ENCODE assay signal across 8 cellular contexts in the genomic region with DNA sequence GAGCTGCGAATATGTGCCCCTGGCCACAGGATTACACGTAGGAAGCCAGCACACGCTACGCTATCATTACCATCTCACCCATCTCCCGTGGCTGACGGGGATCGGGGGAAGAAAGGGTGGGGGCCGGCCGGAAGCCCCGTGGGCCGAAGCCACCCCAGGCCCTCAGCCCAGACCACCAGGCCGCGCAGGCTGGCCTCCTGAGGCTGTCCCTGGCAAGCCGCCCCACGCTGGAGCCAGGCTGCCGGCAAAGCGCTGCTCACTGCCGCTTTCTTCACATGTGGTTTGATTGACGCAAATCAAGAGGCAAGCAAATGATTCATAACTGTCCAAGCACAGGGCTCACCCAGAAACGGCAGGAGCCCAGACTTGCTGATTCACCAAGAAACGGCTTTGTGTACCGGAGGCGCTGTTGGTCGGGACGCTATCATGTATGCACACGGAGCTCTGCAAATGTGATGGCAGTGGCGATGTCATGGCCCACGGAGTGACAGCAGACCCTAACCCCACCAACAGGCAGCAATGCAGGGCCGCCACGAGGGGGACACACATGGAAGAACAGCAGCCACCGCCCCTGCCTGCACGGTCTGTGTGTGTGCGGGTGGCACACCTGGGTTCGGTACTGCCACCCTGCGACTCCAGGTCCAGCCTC.
DNase-seq lines count a peak whose midpoint lies in the region; TF ChIP-seq lines count a peak whose summit lies in the region.

No MANE protein-coding gene starts in this region.

- H3K36me3 ChIP-seq in Loucy (ENCODE audit: insufficient read depth, low read length): no peaks in the 10 kb centered on the region
- no peaks in the 10 kb centered on the region for H3K36me3 ChIP-seq in colonic mucosa
- H3K36me3 ChIP-seq in SJCRH30: no peaks in the 10 kb centered on the region

- H3K9ac ChIP-seq in Loucy (ENCODE audit: low read depth, low read length, poor library complexity, severe bottlenecking) (peak overlapping the region; percentile 59), colonic mucosa (ENCODE audit: low read depth in 2 of 2, low read length in 2 of 2) (peak overlapping the region; percentile 55 to 63)

- H2AFZ ChIP-seq in Loucy (ENCODE audit: low read length): no peak overlapping the region

- H4K20me1 ChIP-seq in Loucy (ENCODE audit: insufficient read depth, low read length, poor library complexity, severe bottlenecking): peaks cover 5% of the 10 kb centered on the region

- peaks cover 45% of the 10 kb centered on the region; the same call in 1 of the 2 replicates for H3K79me2 ChIP-seq in Loucy (ENCODE audit: insufficient read depth, low read length)

- H3K9me2 ChIP-seq in Loucy (replicated peaks; ENCODE audit: low read depth, low read length): no peaks in the 10 kb centered on the region

- H3K4me1 ChIP-seq in Loucy (ENCODE audit: insufficient read depth, low read length, poor library complexity, severe bottlenecking) (peaks cover 47% of the 10 kb centered on the region), colonic mucosa (no peaks in the 10 kb centered on the region), SJCRH30 (no peaks in the 10 kb centered on the region)

- H3K4me2 ChIP-seq in Loucy (ENCODE audit: low read depth, low read length, poor library complexity, severe bottlenecking): peak overlapping the region; percentile 85

- peak overlapping the region; percentile 66 for H3K4me3 ChIP-seq in Loucy (ENCODE audit: low read length, poor library complexity, severe bottlenecking)
- no peak overlapping the region for H3K4me3 ChIP-seq in colonic mucosa
- no peak overlapping the region for H3K4me3 ChIP-seq in SJCRH30

- intact Hi-C loops in colonic mucosa (cut with DNase I): loop anchor here (5.0 kb wide), 1 partner anchor 122 kb away; no protein-coding TSS in a partner anchor

- H3K27ac ChIP-seq in colonic mucosa (peak overlapping the region; percentile 68), SJCRH30 (no peak overlapping the region)

- no peaks in the 10 kb centered on the region for H3K9me3 ChIP-seq in Loucy (ENCODE audit: insufficient read depth, low read depth, low read length)
- no peaks in the 10 kb centered on the region for H3K9me3 ChIP-seq in colonic mucosa
- no peaks in the 10 kb centered on the region for H3K9me3 ChIP-seq in SJCRH30 (replicated peaks)

- H3F3A ChIP-seq in Loucy (ENCODE audit: low read depth): no peaks in the 10 kb centered on the region

- TF ChIP-seq CTCF in GM10266 (IDR thresholded peaks at IDR 0.05; ENCODE audit: control insufficient read depth, insufficient read depth, low read depth, missing control alignments) (no peak), Loucy (conservative IDR thresholded peaks at IDR 0.05; ENCODE audit: low read length) (no peak; the same call in 1 of the 2 replicates), colonic mucosa (IDR thresholded peaks at IDR 0.05) (no peak)

- H3K27me3 ChIP-seq in Loucy (ENCODE audit: insufficient read depth, low read length, poor library complexity, severe bottlenecking): no peaks in the 10 kb centered on the region
- H3K27me3 ChIP-seq in colonic mucosa: no peaks in the 10 kb centered on the region
- H3K27me3 ChIP-seq in SJCRH30: no peaks in the 10 kb centered on the region

- DNase-seq in GM10266 (ENCODE audit: extremely low spot score) (peak; percentile 65), colonic mucosa (peak; percentile 46), mesenteric fat pad (ENCODE audit: low spot score) (peak; percentile 94), KG1 (lab: John Stamatoyannopoulos, UW) (no peak), SJCRH30 (no peak)
- peak; percentile 80 for DNase-seq in activated CD4-positive, alpha-beta T cell treated with anti-CD3 and anti-CD28 coated beads, Interleukin-2, amount 50 U/mL, for 1 hour
- peak; percentile 55 for DNase-seq in stimulated activated CD8-positive, alpha-beta memory T cell treated with anti-CD3 and anti-CD28 coated beads, Interleukin-15, amount 100 ng/mL, for 1 hour (ENCODE audit: low read depth)

Comparison
In these comparisons a context has a peak if more than half of its experiments do, and no peak if none do; other contexts are left out.
1. DNase-seq: peak in GM10266 (single experiment), activated CD4-positive, alpha-beta T cell treated with anti-CD3 and anti-CD28 coated beads, Interleukin-2, amount 50 U/mL, for 1 hour (single experiment), colonic mucosa (single experiment), mesenteric fat pad (single experiment) and stimulated activated CD8-positive, alpha-beta memory T cell treated with anti-CD3 and anti-CD28 coated beads, Interleukin-15, amount 100 ng/mL, for 1 hour (single experiment); none in KG1 (single experiment) and SJCRH30 (0 of 2).